In genomic region chr16:4009177-4009576, GRCh38 we compare ENCODE assay signal across 24 cellular contexts.
DNase-seq lines count a peak whose midpoint lies in the region; ATAC-seq, FAIRE-seq and TF ChIP-seq lines count a peak whose summit lies in the region.
"Had no signal": no experiment of that assay in that cellular context is flagged by ENCODE, and none has a peak within 500 bp of the region (broad histone marks: within the 10 kb centered on the region; RNA-seq: fewer than 3 reads in every experiment).

No MANE protein-coding gene starts in this region.

- H3K9ac ChIP-seq in kidney (ENCODE audit: low read length in 2 of 2): no peak overlapping the region

- CTCF ChIA-PET in HEK293 (lab: Yijun Ruan, JAX): interaction anchor here (0.5 to 1.1 kb wide), 2 partner anchors 70 to 213 kb away, joined by 3 read pairs; no protein-coding TSS in a partner anchor
- CTCF ChIA-PET in HEK293T (lab: Yijun Ruan, JAX): no interaction called here

- POLR2A ChIA-PET in HEK293 (lab: Yijun Ruan, JAX): interaction anchor here (1.0 kb wide), 1 partner anchor 10 kb away, joined by 4 read pairs; no protein-coding TSS in a partner anchor
- POLR2A ChIA-PET in HEK293T (lab: Yijun Ruan, JAX): no interaction called here

- TF ChIP-seq CTCF in HEK293 (tag by site-specific recombination; IDR thresholded peaks at IDR 0.05) (no peak), kidney (IDR thresholded peaks at IDR 0.05; ENCODE audit: borderline replicate concordance, extremely low read depth, insufficient read depth) (no peak)

- H3K4me3 ChIP-seq in HEK293 (ENCODE audit: low read depth, low read length) (no peak overlapping the region), kidney (ENCODE audit: low read length in 2 of 2) (no peak overlapping the region)
- H3K4me3 ChIP-seq: GM12878, HAP-1 had no signal

- peaks cover 13% of the 10 kb centered on the region for H3K4me1 Mint-ChIP-seq in T-helper 17 cell
- peaks cover 20% of the 10 kb centered on the region for H3K4me1 Mint-ChIP-seq in stimulated activated effector memory CD8-positive, alpha-beta T cell treated with anti-CD3 and anti-CD28 coated beads, Interleukin-12 subunit alpha, Interleukin-12 subunit beta, amount 100 ng/mL, for 72 hours
- H3K4me1 Mint-ChIP-seq: CD4-positive, CD25-positive, alpha-beta regulatory T cell; CD8-positive, alpha-beta memory T cell; IgD-negative memory B cell had no signal

- H3K36me3 ChIP-seq in HEK293 (ENCODE audit: control insufficient read depth in 2 of 2, insufficient read depth in 1 of 2, low read length in 2 of 2) (no peaks in the 10 kb centered on the region), kidney (ENCODE audit: control insufficient read depth in 1 of 2, insufficient read depth in 2 of 2, low read length in 2 of 2) (no peaks in the 10 kb centered on the region)
- H3K36me3 ChIP-seq: BE2C, HAP-1 had no signal

- no peak for ATAC-seq in T-helper 17 cell
- no peak for ATAC-seq in stimulated activated effector memory CD8-positive, alpha-beta T cell treated with anti-CD3 and anti-CD28 coated beads, Interleukin-12 subunit alpha, Interleukin-12 subunit beta, amount 100 ng/mL, for 72 hours
- no peak for ATAC-seq in HG03439 (IDR thresholded peaks at IDR 0.05; ENCODE audit: unreplicated experiment)
- ATAC-seq: GM12878 had no signal

- H3K4me3 Mint-ChIP-seq in T-helper 17 cell: no peak overlapping the region
- H3K4me3 Mint-ChIP-seq in stimulated activated effector memory CD8-positive, alpha-beta T cell treated with anti-CD3 and anti-CD28 coated beads, Interleukin-12 subunit alpha, Interleukin-12 subunit beta, amount 100 ng/mL, for 72 hours: no peak overlapping the region
- H3K4me3 Mint-ChIP-seq: CD4-positive, CD25-positive, alpha-beta regulatory T cell; CD8-positive, alpha-beta memory T cell; HFFc6; IgD-negative memory B cell had no signal

- H3K9me3 ChIP-seq in HEK293 (ENCODE audit: control insufficient read depth, insufficient read depth, low read depth, low read length): no peaks in the 10 kb centered on the region
- H3K9me3 ChIP-seq in T-helper 17 cell (ENCODE audit: control insufficient read depth, low read length, poor library complexity, severe bottlenecking): no peaks in the 10 kb centered on the region
- H3K9me3 ChIP-seq in kidney (ENCODE audit: control insufficient read depth in 1 of 2, low read length in 2 of 2): no peaks in the 10 kb centered on the region
- H3K9me3 ChIP-seq: BE2C, HAP-1 had no signal

- intact Hi-C loops in kidney (cut with DNase I): no loop called here

- H3K4me1 ChIP-seq in HEK293 (ENCODE audit: control insufficient read depth, insufficient read depth, low read length) (peaks cover 3% of the 10 kb centered on the region), kidney (ENCODE audit: control insufficient read depth in 1 of 2, insufficient read depth in 1 of 2, low read depth in 1 of 2, low read length in 2 of 2) (peaks cover 20 to 22% of the 10 kb centered on the region in 2 donors)
- H3K4me1 ChIP-seq: BE2C had no signal

- peak overlapping the region; percentile 59 for H3K27ac Mint-ChIP-seq in T-helper 17 cell
- peak overlapping the region; percentile 78 for H3K27ac Mint-ChIP-seq in stimulated activated effector memory CD8-positive, alpha-beta T cell treated with anti-CD3 and anti-CD28 coated beads, Interleukin-12 subunit alpha, Interleukin-12 subunit beta, amount 100 ng/mL, for 72 hours
- H3K27ac Mint-ChIP-seq: CD4-positive, CD25-positive, alpha-beta regulatory T cell; HFFc6 had no signal

- no peak for FAIRE-seq in kidney (lab: Jason Lieb, UNC)
- FAIRE-seq: A204.1, GM12878, GM19239 had no signal

- DNase-seq in T-helper 17 cell: no peak
- DNase-seq in kidney: peak; percentile 6
- DNase-seq in stimulated activated effector memory CD8-positive, alpha-beta T cell treated with anti-CD3 and anti-CD28 coated beads, Interleukin-12 subunit alpha, Interleukin-12 subunit beta, amount 100 ng/mL, for 72 hours (ENCODE audit: low spot score in 2 of 2): no peak
- DNase-seq in HuH-7.5 (ENCODE audit: low spot score): no peak
- DNase-seq in HEK293T (ENCODE audit: extremely low spot score): no peak
- DNase-seq: ACHN; BE2C; C1 segment of cervical spinal cord; CD4-positive, CD25-positive, alpha-beta regulatory T cell; CD8-positive, alpha-beta memory T cell; COR-L47; DMS 273 treated with DMSO at 0.1 percent for 48 hours; DMS53; DND-41; EL; HFFc6; KG1 had no signal

- H3K27me3 Mint-ChIP-seq in T-helper 17 cell: no peaks in the 10 kb centered on the region
- H3K27me3 Mint-ChIP-seq: CD4-positive, CD25-positive, alpha-beta regulatory T cell; CD8-positive, alpha-beta memory T cell had no signal

- no peaks in the 10 kb centered on the region for H3K36me3 Mint-ChIP-seq in T-helper 17 cell (ENCODE audit: low read depth)
- H3K36me3 Mint-ChIP-seq in stimulated activated effector memory CD8-positive, alpha-beta T cell treated with anti-CD3 and anti-CD28 coated beads, Interleukin-12 subunit alpha, Interleukin-12 subunit beta, amount 100 ng/mL, for 72 hours: no peaks in the 10 kb centered on the region
- H3K36me3 Mint-ChIP-seq: CD4-positive, CD25-positive, alpha-beta regulatory T cell had no signal

- H3K27ac ChIP-seq in HEK293 (ENCODE audit: extremely low read depth, low read depth, low read length) (no peak overlapping the region), kidney (ENCODE audit: low read depth in 2 of 2, low read length in 2 of 2) (peak overlapping the region in 1 of 2 donors; percentile 69)

- no peaks in the 10 kb centered on the region for H3K9me3 Mint-ChIP-seq in stimulated activated effector memory CD8-positive, alpha-beta T cell treated with anti-CD3 and anti-CD28 coated beads, Interleukin-12 subunit alpha, Interleukin-12 subunit beta, amount 100 ng/mL, for 72 hours
- H3K9me3 Mint-ChIP-seq: CD4-positive, CD25-positive, alpha-beta regulatory T cell; CD8-positive, alpha-beta memory T cell; HFFc6 had no signal

TF ChIP-seq in HEK293, 187 proteins besides CTCF, POLR2A, EP300 and RAD21:
- TF ChIP-seq ZNF121 (tag by site-specific recombination; IDR thresholded peaks at IDR 0.05): peak; percentile 96
- no peak for TF ChIP-seq ZNF10 (tag by site-specific recombination; IDR thresholded peaks at IDR 0.05)

TF ChIP-seq in HEK293T, 16 proteins besides CTCF, POLR2A, EP300 and RAD21:
- TF ChIP-seq SUZ12 (IDR thresholded peaks at IDR 0.05) (no peak), FOXM1 (IDR thresholded peaks at IDR 0.05; ENCODE audit: borderline replicate concordance) (no peak), BHLHE40 (IDR thresholded peaks at IDR 0.05; ENCODE audit: borderline replicate concordance) (no peak), SP1 (IDR thresholded peaks at IDR 0.05) (no peak), L3MBTL2 (conservative IDR thresholded peaks at IDR 0.05) (no peak), CTBP1 (IDR thresholded peaks at IDR 0.05; ENCODE audit: borderline replicate concordance) (no peak), FOXA1 (IDR thresholded peaks at IDR 0.05) (no peak), ELF4 (IDR thresholded peaks at IDR 0.05) (no peak), HDGF (IDR thresholded peaks at IDR 0.05; ENCODE audit: borderline replicate concordance) (no peak), ZNF384 (IDR thresholded peaks at IDR 0.05) (no peak)
